25 cellular contexts compared by ENCODE assay signal in the genomic region with DNA sequence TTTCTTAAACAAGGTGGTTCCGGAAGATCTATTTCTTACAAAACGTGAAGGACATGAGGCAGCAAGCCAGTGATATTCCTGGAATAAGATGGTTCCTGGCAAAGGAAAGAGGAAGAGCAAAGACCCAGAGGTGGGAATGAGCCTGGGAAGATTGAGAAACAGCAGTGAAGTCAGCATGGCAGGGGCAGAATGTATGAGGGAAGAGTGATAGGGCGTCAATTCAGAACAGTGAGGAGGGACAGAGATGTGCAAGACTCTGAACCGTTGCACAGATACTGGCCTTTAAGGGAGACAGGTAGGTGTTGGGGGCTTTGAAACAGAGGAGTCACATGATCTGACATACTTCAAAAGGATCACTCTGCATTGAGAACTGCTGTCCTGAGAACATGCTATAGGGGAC.
"Had no signal": no experiment of that assay in that cellular context is flagged by ENCODE, and none has a peak within 500 bp of the region (broad histone marks: within the 10 kb centered on the region; RNA-seq: fewer than 3 reads in every experiment).

No MANE protein-coding gene starts in this region.

- H3K27ac ChIP-seq: coronary artery, dorsolateral prefrontal cortex, esophagus muscularis mucosa, foreskin keratinocyte, gastroesophageal sphincter, heart left ventricle, hepatocyte, left lung, lower lobe of right lung had no signal

- H2AFZ ChIP-seq: hepatocyte had no signal

- FAIRE-seq: colon, endothelial cell of umbilical vein, frontal cortex, kidney had no signal

- DNase-seq: dermis blood vessel endothelial cell; dorsolateral prefrontal cortex; effector CD4-positive, alpha-beta T cell; effector memory CD4-positive, alpha-beta T cell; foreskin keratinocyte; heart left ventricle; hypothalamus; immature natural killer cell; islet precursor cell; kidney; kidney glomerular epithelial cell; left colon; left lung; left ventricle myocardium superior; lower lobe of right lung; mesenchymal stem cell; mucosa of descending colon; naive B cell had no signal

- H3K27me3 ChIP-seq: esophagus muscularis mucosa, foreskin keratinocyte, gastroesophageal sphincter, heart left ventricle, hepatocyte, left lung had no signal

- ATAC-seq: foreskin keratinocyte, gastroesophageal sphincter, heart left ventricle, left colon, left lung, left ventricle myocardium superior, lower lobe of right lung, mucosa of descending colon had no signal

- H3K4me1 ChIP-seq: esophagus muscularis mucosa, foreskin keratinocyte, gastroesophageal sphincter, heart left ventricle, left lung, lower lobe of right lung had no signal

- H3K4me2 ChIP-seq: hepatocyte had no signal

- H3K79me2 ChIP-seq: hepatocyte had no signal

- H3K4me3 ChIP-seq: coronary artery, dorsolateral prefrontal cortex, esophagus muscularis mucosa, gastroesophageal sphincter, heart left ventricle, hepatocyte, left lung, lower lobe of right lung, mucosa of descending colon had no signal

- H3K36me3 ChIP-seq: esophagus muscularis mucosa, gastroesophageal sphincter, heart left ventricle, left lung, lower lobe of right lung had no signal

- H3K9me3 ChIP-seq: esophagus muscularis mucosa, gastroesophageal sphincter, heart left ventricle, left lung, lower lobe of right lung, mucosa of descending colon had no signal
